In genomic region chr1:236066828-236067386, GRCh38 we compare ENCODE assay signal across 8 cellular contexts. TPM values are rescaled to one million over a fixed set of nuclear protein-coding genes. Genes with fewer than 3 reads are reported as not detected.
DNase-seq lines count a peak whose midpoint lies in the region; ATAC-seq and TF ChIP-seq lines count a peak whose summit lies in the region.

No MANE protein-coding gene starts in this region.

- H3K4me1 ChIP-seq in liver (ENCODE audit: control insufficient read depth in 4 of 4, insufficient read depth in 4 of 4, low read length in 3 of 4) (peaks cover 4 to 26% (median 12%) of the 10 kb centered on the region in 4 donors), SJCRH30 (no peaks in the 10 kb centered on the region)

- no peak overlapping the region for H3K27ac Mint-ChIP-seq in activated T-cell treated with anti-CD3 and anti-CD28 coated beads, Interleukin-2, amount 50 U/mL, for 72 hours

- peaks cover 0 to 2% of the 10 kb centered on the region in 2 donors for H3K9me3 Mint-ChIP-seq in activated T-cell treated with anti-CD3 and anti-CD28 coated beads, Interleukin-2, amount 50 U/mL, for 72 hours

- H3K4me3 Mint-ChIP-seq in activated T-cell treated with anti-CD3 and anti-CD28 coated beads, Interleukin-2, amount 50 U/mL, for 72 hours, result peak overlapping the region; percentile 47 to 68

- H3K9me3 ChIP-seq in liver (ENCODE audit: control insufficient read depth in 4 of 4, low read length in 3 of 4) (peaks cover 2 to 5% (median 3%) of the 10 kb centered on the region in 4 donors), SJCRH30 (replicated peaks) (no peaks in the 10 kb centered on the region)

- H3K27me3 ChIP-seq in liver (ENCODE audit: control insufficient read depth in 4 of 4, insufficient read depth in 4 of 4, low read length in 3 of 4) (no peaks in the 10 kb centered on the region), SJCRH30 (no peaks in the 10 kb centered on the region)

- no peak overlapping the region for H3K4me3 ChIP-seq in liver (ENCODE audit: low read depth in 1 of 3, low read length in 3 of 3)
- H3K4me3 ChIP-seq in SJCRH30, result no peak overlapping the region

- ATAC-seq in GM21737 (IDR thresholded peaks at IDR 0.05; ENCODE audit: unreplicated experiment), result peak; percentile 75
- ATAC-seq in activated T-cell treated with anti-CD3 and anti-CD28 coated beads, Interleukin-2, amount 50 U/mL, for 72 hours (replicated peaks in 1 of 2), result peak; percentile 88 to 92

- no peak for TF ChIP-seq CTCF in liver (IDR thresholded peaks at IDR 0.05; ENCODE audit: low read depth, low read length, missing input control)

- H3K36me3 Mint-ChIP-seq in activated T-cell treated with anti-CD3 and anti-CD28 coated beads, Interleukin-2, amount 50 U/mL, for 72 hours (ENCODE audit: insufficient read depth in 2 of 2), result peaks cover 2 to 4% of the 10 kb centered on the region in 2 donors

- peak; percentile 18 for DNase-seq in EH (ENCODE audit: low read depth)
- DNase-seq in NAMALWA (ENCODE audit: low spot score), result peak; percentile 62
- DNase-seq in activated T-cell treated with anti-CD3 and anti-CD28 coated beads, Interleukin-2, amount 50 U/mL, for 72 hours, result peak; percentile 76 to 79
- peak; percentile 24 to 49 for DNase-seq in stimulated activated CD8-positive, alpha-beta memory T cell treated with anti-CD3 and anti-CD28 coated beads, Interleukin-4, amount 100 ng/mL, for 4 hours (ENCODE audit: low read depth in 2 of 2, low spot score in 1 of 2)
- no peak for DNase-seq in SJCRH30
- DNase-seq in NCI-H524 (lab: John Stamatoyannopoulos, UW), result no peak

- no peaks in the 10 kb centered on the region for H3K36me3 ChIP-seq in liver (ENCODE audit: control insufficient read depth in 4 of 4, insufficient read depth in 3 of 4, low read depth in 1 of 4, low read length in 3 of 4)
- no peaks in the 10 kb centered on the region for H3K36me3 ChIP-seq in SJCRH30

- no peak for TF ChIP-seq RAD21 in liver (IDR thresholded peaks at IDR 0.05)

- WGBS in liver, result 62% methylated on average over 6 of the region's 6 CpGs

- peaks cover 25% of the 10 kb centered on the region for H3K4me1 Mint-ChIP-seq in activated T-cell treated with anti-CD3 and anti-CD28 coated beads, Interleukin-2, amount 50 U/mL, for 72 hours (ENCODE audit: low read depth)

- H3K27me3 Mint-ChIP-seq in activated T-cell treated with anti-CD3 and anti-CD28 coated beads, Interleukin-2, amount 50 U/mL, for 72 hours (ENCODE audit: low read depth), result peaks cover 51% of the 10 kb centered on the region

- H3K27ac ChIP-seq in liver (ENCODE audit: low read depth in 1 of 2, low read length in 2 of 2) (peak overlapping the region; percentile 93), SJCRH30 (no peak overlapping the region)

- H3K9ac ChIP-seq in liver (ENCODE audit: low read depth in 1 of 2, low read length in 2 of 2), result peak overlapping the region in 1 of 2 donors; percentile 29

TF ChIP-seq in liver, 16 proteins besides CTCF, POLR2A, EP300 and RAD21:
- TF ChIP-seq NR2F2 (IDR thresholded peaks at IDR 0.05) (no peak), FOXA1 (IDR thresholded peaks at IDR 0.05) (no peak), FOXA2 (IDR thresholded peaks at IDR 0.05) (no peak), HNF4G (IDR thresholded peaks at IDR 0.05) (no peak), MAX (IDR thresholded peaks at IDR 0.05) (no peak), YY1 (IDR thresholded peaks at IDR 0.05) (no peak), ATF3 (IDR thresholded peaks at IDR 0.05) (no peak), EGR1 (IDR thresholded peaks at IDR 0.05; ENCODE audit: low read depth in 2 of 2) (no peak), ZBTB33 (IDR thresholded peaks at IDR 0.05) (no peak), TAF1 (conservative IDR thresholded peaks at IDR 0.05) (no peak), RXRA (IDR thresholded peaks at IDR 0.05) (no peak), SP1 (IDR thresholded peaks at IDR 0.05) (no peak), GABPA (IDR thresholded peaks at IDR 0.05 in 1 of 2, conservative IDR thresholded peaks at IDR 0.05 in 1 of 2) (no peak), JUND (IDR thresholded peaks at IDR 0.05) (no peak), HNF4A (conservative IDR thresholded peaks at IDR 0.05) (no peak), REST (IDR thresholded peaks at IDR 0.05) (no peak)

RNA-seq across cellular contexts. Expression of gene NID1, which starts 2.0 kb away (rescaled TPM):
- under 1 TPM; 0.12 to 0.29 TPM for total RNA-seq in activated T-cell treated with anti-CD3 and anti-CD28 coated beads, Interleukin-2, amount 50 U/mL, for 72 hours
- 10 to 100 TPM; 65.3 to 90.1 TPM for total RNA-seq in liver
- 10 to 100 TPM; 21.2 to 45.1 TPM for polyA plus RNA-seq in liver
- total RNA-seq in SJCRH30 (2014; rRNA removed; shearing (Covaris generic)), result 27.4 and 29.6 TPM in 2 replicates

Comparison
In these comparisons a context has a peak if more than half of its experiments do, and no peak if none do; other contexts are left out.
1. DNase-seq: peak in EH (single experiment), NAMALWA (single experiment), activated T-cell treated with anti-CD3 and anti-CD28 coated beads, Interleukin-2, amount 50 U/mL, for 72 hours (2 of 2) and stimulated activated CD8-positive, alpha-beta memory T cell treated with anti-CD3 and anti-CD28 coated beads, Interleukin-4, amount 100 ng/mL, for 4 hours (2 of 2); none in SJCRH30 (0 of 2) and NCI-H524 (0 of 2).
2. RNA of gene NID1, which starts 2.0 kb away (total RNA-seq): 65.3 to 90.1 TPM in liver and 27.4 to 29.6 TPM in SJCRH30; 0.12 to 0.29 TPM in activated T-cell treated with anti-CD3 and anti-CD28 coated beads, Interleukin-2, amount 50 U/mL, for 72 hours; every median in the first group is over 10 times any median in the second.